In the genomic region with DNA sequence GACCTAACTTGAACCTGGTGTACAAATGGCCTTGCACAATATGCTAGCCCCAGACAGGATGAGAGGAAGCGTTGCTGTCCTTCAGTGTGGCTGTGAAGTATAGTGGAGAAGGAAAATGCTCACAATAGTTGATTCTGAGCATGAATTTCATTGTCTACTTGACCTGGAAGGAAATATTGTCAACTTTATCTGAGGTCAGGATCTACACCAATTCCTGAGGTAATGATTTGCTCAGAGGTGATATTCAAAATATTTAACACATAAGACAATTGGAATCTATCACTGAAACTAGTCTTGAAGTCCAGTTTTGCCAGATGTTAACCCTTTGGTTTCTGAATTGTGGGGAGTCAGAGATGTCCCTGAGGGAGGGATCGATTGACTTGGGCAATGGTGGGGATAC, we compare ENCODE assay signal across 28 cellular contexts.
"Had no signal": no experiment of that assay in that cellular context is flagged by ENCODE, and none has a peak within 500 bp of the region (broad histone marks: within the 10 kb centered on the region; RNA-seq: fewer than 3 reads in every experiment).

No MANE protein-coding gene starts in this region.

- H3K4me1 ChIP-seq: lower lobe of right lung, neural progenitor cell, parathyroid adenoma, psoas muscle, testis, thyroid gland, transverse colon, upper lobe of left lung had no signal

- H3K9me3 ChIP-seq: lower lobe of right lung, neutrophil, psoas muscle, stomach, testis, thyroid gland, transverse colon, upper lobe of left lung had no signal

- H3K4me3 ChIP-seq: lower lobe of right lung, neural progenitor cell, psoas muscle, skin epidermis, stomach, testis, thyroid gland, transverse colon, upper lobe of left lung had no signal

- ATAC-seq: lower lobe of right lung; natural killer cell; psoas muscle; sciatic nerve; stimulated activated naive B cell treated with anti-CD40 and anti-IgM and Interleukin-4, amounts not matched to agents 10 μg/mL and 1 μg/mL and 100 μg/mL, for 72 hours; stimulated activated naive CD8-positive, alpha-beta T cell treated with anti-CD3 and anti-CD28 coated beads, Interleukin-15, Interleukin-2, amounts not matched to agents 100 U/mL and 50 U/mL, for 24 hours had no signal

- H3K27ac ChIP-seq: lower lobe of right lung, neural progenitor cell, neutrophil, parathyroid adenoma, psoas muscle, stomach, testis, thyroid gland, transverse colon, upper lobe of left lung had no signal

- H3K79me2 ChIP-seq: parathyroid adenoma had no signal

- H3K4me2 ChIP-seq: neural progenitor cell had no signal

- H2AFZ ChIP-seq: neural progenitor cell, parathyroid adenoma had no signal

- H3K27me3 ChIP-seq: neural progenitor cell, neutrophil, stomach, testis, thyroid gland, transverse colon, upper lobe of left lung had no signal

- H3K9ac ChIP-seq: neural progenitor cell, parathyroid adenoma had no signal

- DNase-seq: hypothalamus; immature natural killer cell; kidney; lower lobe of right lung; mammary epithelial cell; mesenchymal stem cell; naive B cell; natural killer cell; nephron progenitor cell; occipital lobe; psoas muscle; stimulated activated CD4-positive, alpha-beta T cell treated with anti-CD3 and anti-CD28 coated beads, Interleukin-12 subunit alpha, Interleukin-12 subunit beta, amount 100 ng/mL, for 4 hours; stimulated activated CD4-positive, alpha-beta T cell treated with anti-CD3 and anti-CD28 coated beads, Interleukin-15, amount 100 ng/mL, for 24 hours; stimulated activated CD4-positive, alpha-beta T cell treated with anti-CD3 and anti-CD28 coated beads, Interleukin-2, amount 100 ng/mL, for 24 hours; stimulated activated CD4-positive, alpha-beta T cell treated with anti-CD3 and anti-CD28 coated beads, Interleukin-4, amount 100 ng/mL, for 1 hour; stimulated activated naive B cell treated with anti-CD40 and anti-IgM and Interleukin-4, amounts not matched to agents 10 μg/mL and 1 μg/mL and 100 μg/mL, for 72 hours; stimulated activated naive CD8-positive, alpha-beta T cell treated with anti-CD3 and anti-CD28 coated beads, Interleukin-15, Interleukin-2, amounts not matched to agents 100 U/mL and 50 U/mL, for 24 hours; stomach; testis; thyroid gland; transverse colon; upper lobe of left lung had no signal

- H3K36me3 ChIP-seq: lower lobe of right lung, neural progenitor cell, neutrophil, stomach, thyroid gland, transverse colon, upper lobe of left lung had no signal

- FAIRE-seq: islet of Langerhans, kidney had no signal
